Comparison of ENCODE assay signal across 28 cellular contexts in the genomic region with DNA sequence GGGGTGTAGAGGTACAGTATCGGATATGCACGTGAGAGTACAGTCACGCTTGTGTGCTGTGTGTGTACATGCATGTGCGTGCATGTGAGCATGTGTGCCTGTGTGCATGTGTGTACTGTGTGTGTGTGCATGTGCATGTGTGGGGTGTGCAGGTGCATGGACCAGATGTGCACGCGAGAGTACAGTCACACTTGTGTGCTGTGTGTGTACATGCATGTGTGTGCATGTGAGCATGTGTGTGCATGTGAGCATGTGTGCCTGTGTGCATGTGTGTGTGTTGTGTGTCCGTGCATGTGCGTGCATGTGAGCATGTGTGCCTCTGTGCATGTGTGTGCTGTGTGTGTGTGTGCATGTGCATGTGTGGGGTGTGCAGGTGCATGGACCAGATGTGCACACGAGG. TPM values are rescaled to one million over a fixed set of nuclear protein-coding genes. Genes with fewer than 3 reads are reported as not detected.
A peak's percentile ranks its signal among the peaks of the same experiment; 100 is the strongest.
DNase-seq lines count a peak whose midpoint lies in the region; ATAC-seq, FAIRE-seq and TF ChIP-seq lines count a peak whose summit lies in the region.
"Had no signal": no experiment of that assay in that cellular context is flagged by ENCODE, and none has a peak within 500 bp of the region (broad histone marks: within the 10 kb centered on the region; RNA-seq: fewer than 3 reads in every experiment).

No MANE protein-coding gene starts in this region.

- H3K9me1 ChIP-seq in K562 (ENCODE audit: control insufficient read depth, insufficient read depth, low read length), result no peaks in the 10 kb centered on the region

- ATAC-seq in Right ventricle myocardium superior (ENCODE audit: poor library complexity) (no peak), left ventricle myocardium superior (no peak), K562 (no peak)

- H3K36me3 Mint-ChIP-seq in neural progenitor cell, result no peaks in the 10 kb centered on the region
- H3K36me3 Mint-ChIP-seq in progenitor cell of endocrine pancreas (ENCODE audit: insufficient read depth), result peaks cover 1% of the 10 kb centered on the region
- H3K36me3 Mint-ChIP-seq: CD14-positive monocyte; CD8-positive, alpha-beta memory T cell had no signal

- TF ChIP-seq POLR2A in K562 (conservative IDR thresholded peaks at IDR 0.05), result no peak

- H3K9ac ChIP-seq in K562 (ENCODE audit: insufficient read depth in 1 of 2, low read depth in 2 of 2, low read length in 2 of 2) (no peak overlapping the region), neural progenitor cell (no peak overlapping the region)

- TF ChIP-seq CTCF in K562 (IDR thresholded peaks at IDR 0.05 in 2 of 3, conservative IDR thresholded peaks at IDR 0.05 in 1 of 3; ENCODE audit: insufficient read depth in 2 of 3, low read depth in 1 of 3, low read length in 3 of 3), result no peak
- no peak for TF ChIP-seq CTCF in neural progenitor cell (IDR thresholded peaks at IDR 0.05)
- TF ChIP-seq CTCF in progenitor cell of endocrine pancreas (IDR thresholded peaks at IDR 0.05; ENCODE audit: unreplicated experiment), result no peak

- in situ Hi-C loops in K562 (cut with MboI), result no loop called here

- no peaks in the 10 kb centered on the region for H3K79me2 ChIP-seq in K562 (ENCODE audit: control insufficient read depth, insufficient read depth, low read length)
- no peaks in the 10 kb centered on the region for H3K79me2 ChIP-seq in neural progenitor cell (ENCODE audit: low read depth)

- peaks cover 0 to 61% of the 10 kb centered on the region in 2 experiments; a peak in 4 of 5 replicates for H3K27me3 ChIP-seq in K562 (ENCODE audit: control insufficient read depth in 2 of 2, insufficient read depth in 2 of 2, low read length in 2 of 2)
- no peaks in the 10 kb centered on the region for H3K27me3 ChIP-seq in neural progenitor cell
- H3K27me3 ChIP-seq: BE2C had no signal

- no peak for FAIRE-seq in K562 (lab: Jason Lieb, UNC)
- FAIRE-seq in GM19239 (lab: Jason Lieb, UNC), result no peak

- intact Hi-C loops in Right ventricle myocardium superior (cut with DNase I) (no loop called here), left ventricle myocardium superior (cut with micrococcal nuclease) (no loop called here), K562 (cut with micrococcal nuclease) (no loop called here)

- H3K4me3 Mint-ChIP-seq in neural progenitor cell (peak overlapping the region; percentile 43), progenitor cell of endocrine pancreas (ENCODE audit: low read depth) (no peak overlapping the region)
- H3K4me3 Mint-ChIP-seq: CD14-positive monocyte; CD8-positive, alpha-beta memory T cell had no signal

- no peak overlapping the region for H3K4me2 ChIP-seq in K562 (ENCODE audit: insufficient read depth, low read length)
- no peak overlapping the region for H3K4me2 ChIP-seq in neural progenitor cell

- 19% methylated on average over 9 of the region's 9 CpGs for WGBS in K562 (ENCODE audit: insufficient coverage, low coverage, missing lambda C conversion rate)

- no TSS peak for BruUV-seq in K562 (replicated peaks; lab: Mats Ljungman, UMichigan)

- peaks cover 0 to 54% of the 10 kb centered on the region in 2 experiments; a peak in 3 of 5 replicates for H3K4me1 ChIP-seq in K562 (replicated peaks in 1 of 2; ENCODE audit: control insufficient read depth in 2 of 2, insufficient read depth in 2 of 2, low read length in 2 of 2)
- no peaks in the 10 kb centered on the region for H3K4me1 ChIP-seq in neural progenitor cell
- H3K4me1 ChIP-seq: BE2C had no signal

- no peaks in the 10 kb centered on the region for H3F3A ChIP-seq in neural progenitor cell (ENCODE audit: low read depth)

- CTCF ChIA-PET in K562 (lab: Yijun Ruan, JAX; ENCODE audit: low intra/inter-chr PET ratio), result no interaction called here

- H3K9me3 Mint-ChIP-seq in neural progenitor cell, result no peaks in the 10 kb centered on the region
- H3K9me3 Mint-ChIP-seq in progenitor cell of endocrine pancreas (ENCODE audit: low read depth), result peaks cover 4% of the 10 kb centered on the region
- H3K9me3 Mint-ChIP-seq: CD8-positive, alpha-beta memory T cell had no signal

- H3K4me3 ChIP-seq in K562, result no peak overlapping the region
- no peak overlapping the region for H3K4me3 ChIP-seq in neural progenitor cell

- peak; percentile 20 for DNase-seq in Right ventricle myocardium superior
- DNase-seq in left ventricle myocardium superior, result no peak
- DNase-seq in K562 (ENCODE audit: extremely low read depth in 1 of 4, low spot score in 3 of 4), result no peak
- DNase-seq in neural progenitor cell (ENCODE audit: low spot score), result no peak
- DNase-seq in progenitor cell of endocrine pancreas (ENCODE audit: low spot score, unreplicated experiment), result no peak
- no peak for DNase-seq in NCI-H146 treated with DMSO at 0.1 percent for 48 hours (lab: John Stamatoyannopoulos, UW; ENCODE audit: unreplicated experiment)
- no peak for DNase-seq in GM19239 (ENCODE audit: insufficient read length, low spot score)
- no peak for DNase-seq in NCI-H446 (lab: John Stamatoyannopoulos, UW)
- DNase-seq: 8988T, ACHN, BE2C, DMS 273 treated with DMSO at 0.1 percent for 48 hours, DMS79, EL, GDM1, H7, Kasumi-1, NCI-H1105, NCI-H1436 treated with DMSO at 0.1 percent for 48 hours, NCI-H2029, NCI-H446 treated with DMSO at 0.1 percent for 48 hours, NCI-H526, NCI-H82, RPMI8226, SHP77 treated with DMSO at 0.1 percent for 48 hours had no signal

- H3K27ac ChIP-seq in K562 (ENCODE audit: extremely low read depth, low read depth, low read length) (no peak overlapping the region), neural progenitor cell (no peak overlapping the region)

- H4K20me1 ChIP-seq in K562 (replicated peaks; ENCODE audit: control insufficient read depth, insufficient read depth, low read length) (peaks cover 10% of the 10 kb centered on the region; the same call in 1 of the 2 replicates), neural progenitor cell (ENCODE audit: low read depth) (no peaks in the 10 kb centered on the region)

- no peaks in the 10 kb centered on the region for H3K36me3 ChIP-seq in K562 (ENCODE audit: control insufficient read depth, insufficient read depth, low read length)
- H3K36me3 ChIP-seq in neural progenitor cell, result no peaks in the 10 kb centered on the region
- H3K36me3 ChIP-seq: BE2C had no signal

- H3K4me1 Mint-ChIP-seq in neural progenitor cell, result peaks cover 4% of the 10 kb centered on the region
- peaks cover 2% of the 10 kb centered on the region for H3K4me1 Mint-ChIP-seq in progenitor cell of endocrine pancreas (ENCODE audit: low read depth)
- H3K4me1 Mint-ChIP-seq: CD14-positive monocyte; CD8-positive, alpha-beta memory T cell had no signal

- TF ChIP-seq EP300 in K562 (IDR thresholded peaks at IDR 0.05; ENCODE audit: low read length), result no peak

- H3K27me3 Mint-ChIP-seq in neural progenitor cell (ENCODE audit: insufficient read depth, low read depth) (peaks cover 9% of the 10 kb centered on the region), progenitor cell of endocrine pancreas (no peaks in the 10 kb centered on the region)

- H2AFZ ChIP-seq in K562 (ENCODE audit: low read depth, low read length) (no peak overlapping the region), neural progenitor cell (replicated peaks) (no peak overlapping the region)

- POLR2A ChIA-PET in K562 (lab: Yijun Ruan, JAX), result no interaction called here

- no peaks in the 10 kb centered on the region; the same call in 1 of the 2 replicates for H3K9me3 ChIP-seq in K562 (replicated peaks; ENCODE audit: control insufficient read depth, insufficient read depth, low read depth, low read length)
- H3K9me3 ChIP-seq in neural progenitor cell (ENCODE audit: low read depth), result no peaks in the 10 kb centered on the region
- H3K9me3 ChIP-seq: BE2C had no signal

- H3K27ac Mint-ChIP-seq in neural progenitor cell (peak overlapping the region; percentile 57), progenitor cell of endocrine pancreas (no peak overlapping the region)
- H3K27ac Mint-ChIP-seq: CD14-positive monocyte had no signal

- TF ChIP-seq RAD21 in K562 (CRISPR knock-in tag; conservative IDR thresholded peaks at IDR 0.05 in 1 of 2, IDR thresholded peaks at IDR 0.05 in 1 of 2), result no peak

RNA-seq across cellular contexts. Expression of a gene that starts 10.3 kb away (rescaled TPM):
- total RNA-seq in Right ventricle myocardium superior, result not detected
- total RNA-seq in left ventricle myocardium superior, result not detected
- total RNA-seq in K562 (2011; cell fraction: chromatin; rRNA removed; ENCODE audit: low replicate concordance), result 1.7 and 3.2 TPM in 2 replicates
- total RNA-seq in K562 (2011; cell fraction: nucleolus; rRNA removed), result 2.1 and 2.2 TPM in 2 replicates
- 1.5 and 1.6 TPM in 2 replicates for total RNA-seq in K562 (2011; cell fraction: nucleoplasm; rRNA removed)
- 0.59 and 1.3 TPM in 2 replicates for total RNA-seq in K562 (2014; rRNA removed)
- total RNA-seq in K562 (2014; rRNA removed; fragmentation: Illumina TruSeq; extraction: Trizol), result 0.26 and 0.47 TPM in 2 replicates
- total RNA-seq in K562 (2015; rRNA removed; fragmentation: Illumina TruSeq; extraction: Trizol), result 0.43 and 0.49 TPM in 2 replicates
- 1.3 and 1.6 TPM in 2 replicates for total RNA-seq in K562 (2021)
- 0.26 and 0.65 TPM in 2 replicates for polyA plus RNA-seq in K562 (2011; rRNA removed)
- 0.27 and 1.1 TPM in 2 replicates for polyA plus RNA-seq in K562 (2011; cell fraction: cytosol; rRNA removed)
- 1.4 and 5.0 TPM in 2 replicates for polyA plus RNA-seq in K562 (2011; cell fraction: nucleus; rRNA removed)
- polyA plus RNA-seq in K562 (2012), result 4.1 and 5.2 TPM in 2 replicates
- polyA plus RNA-seq in K562 (2014; fragmentation: Illumina TruSeq; extraction: Trizol), result 0.74 and 1.1 TPM in 2 replicates
- polyA plus RNA-seq in K562 (2014; fragmentation: Nextera tagmentation; extraction: Ambion mirVana), result under 1 TPM; 0.03 to 0.04 TPM
- polyA plus RNA-seq in K562 (2014; rRNA removed), result 1.0 and 1.1 TPM in 2 replicates
- 0.21 and 1.3 TPM in 2 replicates for polyA minus RNA-seq in K562 (2011; rRNA and poly(A)+ RNA removed)
- 0.27 and 0.95 TPM in 2 replicates for polyA minus RNA-seq in K562 (2011; cell fraction: cytosol; rRNA and poly(A)+ RNA removed)
- 0.22 and 0.67 TPM in 2 replicates for polyA minus RNA-seq in K562 (2011; cell fraction: nucleus; rRNA and poly(A)+ RNA removed)
- total RNA-seq in neural progenitor cell (ENCODE audit: low replicate concordance), result not detected in 2 replicates
- 2.2 and 2.6 TPM in 2 replicates for total RNA-seq in progenitor cell of endocrine pancreas
- total RNA-seq: CD8-positive, alpha-beta memory T cell; M059J had no signal
- polyA plus RNA-seq: CD14-positive monocyte; CD8-positive, alpha-beta memory T cell had no signal

RNA-seq across cellular contexts. Expression of a gene that starts 13.5 kb away (rescaled TPM):
- total RNA-seq in Right ventricle myocardium superior (not detected), left ventricle myocardium superior (not detected), K562 (2014; rRNA removed) (not detected in 2 replicates), K562 (2014; rRNA removed; fragmentation: Illumina TruSeq; extraction: Trizol) (not detected in 2 replicates), K562 (2015; rRNA removed; fragmentation: Illumina TruSeq; extraction: Trizol) (not detected in 2 replicates), K562 (2021) (not detected in 2 replicates), neural progenitor cell (ENCODE audit: low replicate concordance) (not detected in 2 replicates), progenitor cell of endocrine pancreas (not detected in 2 replicates)
- not detected in 2 replicates for total RNA-seq in K562 (2011; cell fraction: chromatin; rRNA removed; ENCODE audit: low replicate concordance)
- total RNA-seq in K562 (2011; cell fraction: nucleolus; rRNA removed), result not detected in 2 replicates
- not detected in 2 replicates for total RNA-seq in K562 (2011; cell fraction: nucleoplasm; rRNA removed)
- polyA plus RNA-seq in K562 (2011; rRNA removed) (not detected in 2 replicates), K562 (2014; fragmentation: Illumina TruSeq; extraction: Trizol) (not detected in 2 replicates), K562 (2014; fragmentation: Nextera tagmentation; extraction: Ambion mirVana) (not detected), K562 (2014; rRNA removed) (not detected in 2 replicates)
- not detected in 2 replicates for polyA plus RNA-seq in K562 (2011; cell fraction: cytosol; rRNA removed)
- not detected in 2 replicates for polyA plus RNA-seq in K562 (2011; cell fraction: nucleus; rRNA removed)
- polyA plus RNA-seq in K562 (2012), result not detected in 2 replicates
- not detected in 2 replicates for polyA minus RNA-seq in K562 (2011; rRNA and poly(A)+ RNA removed)
- polyA minus RNA-seq in K562 (2011; cell fraction: cytosol; rRNA and poly(A)+ RNA removed), result not detected in 2 replicates
- not detected in 2 replicates for polyA minus RNA-seq in K562 (2011; cell fraction: nucleus; rRNA and poly(A)+ RNA removed)
- total RNA-seq: CD8-positive, alpha-beta memory T cell; H7; M059J had no signal
- polyA plus RNA-seq: CD14-positive monocyte; CD8-positive, alpha-beta memory T cell had no signal
